Comparison of ENCODE assay signal across 8 cellular contexts in the genomic region with DNA sequence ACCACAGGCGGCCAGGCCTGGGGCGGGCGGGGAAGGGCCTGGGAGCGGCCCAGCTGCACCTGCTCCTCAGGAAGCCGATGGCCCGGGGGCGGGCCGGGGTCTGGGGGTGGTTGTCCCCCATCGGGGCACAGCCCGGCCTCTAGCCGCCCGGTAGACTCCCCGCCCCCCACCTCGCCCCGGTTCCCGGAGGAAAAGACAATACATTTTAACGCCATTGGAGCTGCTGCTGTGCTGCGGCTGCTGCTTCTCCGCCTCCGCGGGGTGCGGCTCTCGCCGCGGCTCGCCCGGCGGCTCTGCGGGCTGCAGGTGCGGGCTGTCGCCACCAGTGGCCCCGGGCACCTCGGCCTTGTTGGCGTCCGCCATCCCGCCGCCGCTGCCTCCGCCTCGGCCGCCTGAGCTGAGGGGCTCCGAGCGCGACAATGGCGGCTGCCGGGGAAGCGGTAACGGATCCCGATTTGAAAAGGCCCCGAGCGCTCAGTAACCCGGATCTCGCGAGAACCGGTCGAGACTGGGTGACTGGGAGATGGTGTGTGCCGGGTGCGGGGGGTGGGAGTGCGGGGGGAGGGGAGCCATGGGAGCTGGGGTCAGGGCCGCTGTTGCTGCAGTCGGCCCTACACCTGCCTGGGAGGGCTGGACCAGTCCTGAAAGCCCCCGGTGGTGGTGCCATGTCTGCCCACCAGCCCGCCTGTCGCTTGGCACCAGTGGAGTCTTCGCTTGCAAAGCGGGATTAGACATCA. TPM values are rescaled to one million over a fixed set of nuclear protein-coding genes. Genes with fewer than 3 reads are reported as not detected.
DNase-seq lines count a peak whose midpoint lies in the region; ATAC-seq and TF ChIP-seq lines count a peak whose summit lies in the region.

TSS of gene MYEF2 (minus strand) at position 421 of the 737 bp plus-strand sequence. CDS start at position 363, 58 bp downstream.

- peaks cover 24% of the 10 kb centered on the region for H3K79me2 ChIP-seq in PC-3 (ENCODE audit: low read length)

- ATAC-seq in GM19397 (IDR thresholded peaks at IDR 0.05; ENCODE audit: unreplicated experiment) (peak; percentile 85), HG03565 (IDR thresholded peaks at IDR 0.05; ENCODE audit: unreplicated experiment) (peak; percentile 55), PC-3 (peak; percentile 81)

- intact Hi-C loops in CD14-positive monocyte (cut with micrococcal nuclease): no loop called here
- intact Hi-C loops in PC-3 (cut with micrococcal nuclease): no loop called here

- peak within 1 kb of the TSS in 1 of 7 donors; percentile 26 for H3K27ac Mint-ChIP-seq in CD14-positive monocyte
- peak within 1 kb of the TSS; percentile 98 to 99 (median 98) for H3K27ac Mint-ChIP-seq in nephron
- H3K27ac Mint-ChIP-seq in stimulated activated naive CD8-positive, alpha-beta T cell treated with anti-CD3 and anti-CD28 coated beads, Interleukin-15, Interleukin-2, amounts not matched to agents 100 ng/mL and 50 ng/mL, for 24 hours: peak within 1 kb of the TSS; percentile 83

- H4K20me1 ChIP-seq in PC-3 (ENCODE audit: low read length): no peaks in the 10 kb centered on the region

- TF ChIP-seq CTCF in CD14-positive monocyte (IDR thresholded peaks at IDR 0.05) (no peak), PC-3 (conservative IDR thresholded peaks at IDR 0.05; ENCODE audit: low read depth, low read length) (no peak), fibroblast of villous mesenchyme (IDR thresholded peaks at IDR 0.05; ENCODE audit: insufficient read depth, low read depth, low read length) (no peak), nephron (IDR thresholded peaks at IDR 0.05; ENCODE audit: unreplicated experiment in 3 of 3) (no peak)

- H3K4me1 ChIP-seq in PC-3 (ENCODE audit: insufficient read depth, low read length): peaks cover 7% of the 10 kb centered on the region; the same call in 1 of the 2 replicates

- H3K9me2 ChIP-seq in PC-3 (replicated peaks; ENCODE audit: low read length): no peaks in the 10 kb centered on the region

- DNase-seq in CD14-positive monocyte (ENCODE audit: low spot score): no peak
- peak; percentile 50 for DNase-seq in PC-3
- peak; percentile 85 for DNase-seq in activated effector memory CD4-positive, alpha-beta T cell treated with anti-CD3 and anti-CD28 coated beads, Interleukin-2, amount 50 U/mL, for 16 hours
- peak; percentile 30 for DNase-seq in fibroblast of villous mesenchyme (ENCODE audit: low read depth)

- no peaks in the 10 kb centered on the region for H3K36me3 ChIP-seq in PC-3 (ENCODE audit: low read depth, low read length)

- no peak within 1 kb of the TSS for H3K27ac ChIP-seq in PC-3 (ENCODE audit: low read length)

- peaks cover 0 to 3% of the 10 kb centered on the region in 2 donors for H3K36me3 Mint-ChIP-seq in CD14-positive monocyte
- H3K36me3 Mint-ChIP-seq in nephron (ENCODE audit: low read depth): peaks cover 26% of the 10 kb centered on the region
- no peaks in the 10 kb centered on the region for H3K36me3 Mint-ChIP-seq in stimulated activated naive CD8-positive, alpha-beta T cell treated with anti-CD3 and anti-CD28 coated beads, Interleukin-15, Interleukin-2, amounts not matched to agents 100 ng/mL and 50 ng/mL, for 24 hours (ENCODE audit: low read depth)

- H3K9me3 ChIP-seq in PC-3 (ENCODE audit: low read length): no peaks in the 10 kb centered on the region

- H3K4me2 ChIP-seq in PC-3 (ENCODE audit: low read length): peak within 1 kb of the TSS; percentile 84

- peak within 1 kb of the TSS; percentile 57 for H3K9ac ChIP-seq in PC-3 (ENCODE audit: low read length)

- CTCF ChIA-PET in PC-3 (lab: Charles Lee): no interaction called here

- POLR2A ChIA-PET in PC-3 (lab: Charles Lee; ENCODE audit: unreplicated experiment): no interaction called here

- H3K4me3 Mint-ChIP-seq in CD14-positive monocyte: peak within 1 kb of the TSS; percentile 79 to 92
- peak within 1 kb of the TSS; percentile 94 to 97 (median 94) for H3K4me3 Mint-ChIP-seq in nephron
- H3K4me3 Mint-ChIP-seq in stimulated activated naive CD8-positive, alpha-beta T cell treated with anti-CD3 and anti-CD28 coated beads, Interleukin-15, Interleukin-2, amounts not matched to agents 100 ng/mL and 50 ng/mL, for 24 hours: peak within 1 kb of the TSS; percentile 84

- H3K4me1 Mint-ChIP-seq in CD14-positive monocyte (peaks cover 7% of the 10 kb centered on the region), nephron (peaks cover 16% of the 10 kb centered on the region)
- H3K4me1 Mint-ChIP-seq in stimulated activated naive CD8-positive, alpha-beta T cell treated with anti-CD3 and anti-CD28 coated beads, Interleukin-15, Interleukin-2, amounts not matched to agents 100 ng/mL and 50 ng/mL, for 24 hours (ENCODE audit: low read depth): peaks cover 33% of the 10 kb centered on the region

- H2AFZ ChIP-seq in PC-3 (ENCODE audit: low read length): peak within 1 kb of the TSS; percentile 92

- peaks cover 23 to 35% (median 25%) of the 10 kb centered on the region in 3 donors for H3K27me3 Mint-ChIP-seq in CD14-positive monocyte (ENCODE audit: low read depth in 3 of 3)
- no peaks in the 10 kb centered on the region for H3K27me3 Mint-ChIP-seq in nephron (ENCODE audit: low read depth)
- H3K27me3 Mint-ChIP-seq in stimulated activated naive CD8-positive, alpha-beta T cell treated with anti-CD3 and anti-CD28 coated beads, Interleukin-15, Interleukin-2, amounts not matched to agents 100 ng/mL and 50 ng/mL, for 24 hours: peaks cover 24% of the 10 kb centered on the region

- H3K9me3 Mint-ChIP-seq in CD14-positive monocyte (peaks cover 0 to 5% (median 0%) of the 10 kb centered on the region in 7 donors), nephron (peaks cover 14% of the 10 kb centered on the region)
- peaks cover 3% of the 10 kb centered on the region for H3K9me3 Mint-ChIP-seq in stimulated activated naive CD8-positive, alpha-beta T cell treated with anti-CD3 and anti-CD28 coated beads, Interleukin-15, Interleukin-2, amounts not matched to agents 100 ng/mL and 50 ng/mL, for 24 hours

- no peaks in the 10 kb centered on the region for H3F3A ChIP-seq in PC-3 (ENCODE audit: low read length, unreplicated experiment)

- peak within 1 kb of the TSS; percentile 71 for H3K4me3 ChIP-seq in PC-3 (ENCODE audit: low read length)
- H3K4me3 ChIP-seq in fibroblast of villous mesenchyme (ENCODE audit: low read depth, low read length): peak within 1 kb of the TSS; percentile 59

- no peaks in the 10 kb centered on the region for H3K27me3 ChIP-seq in PC-3 (ENCODE audit: low read length)

- BruUV-seq in PC-3 (replicated peaks; lab: Mats Ljungman, UMichigan): no TSS peak

RNA-seq across cellular contexts. Expression of gene MYEF2, which starts in this region (rescaled TPM):
- not detected for polyA plus RNA-seq in CD14-positive monocyte
- total RNA-seq in PC-3 (2014; rRNA removed) (7.0 and 18.8 TPM in 2 replicates), fibroblast of villous mesenchyme (3.5 and 6.9 TPM in 2 replicates)
